11 cellular contexts compared by ENCODE assay signal in genomic region chr16:89431158-89431584, GRCh38. TPM values are rescaled to one million over a fixed set of nuclear protein-coding genes. Genes with fewer than 3 reads are reported as not detected.
DNase-seq lines count a peak whose midpoint lies in the region; ATAC-seq and TF ChIP-seq lines count a peak whose summit lies in the region.
"Had no signal": no experiment of that assay in that cellular context is flagged by ENCODE, and none has a peak within 500 bp of the region (broad histone marks: within the 10 kb centered on the region; RNA-seq: fewer than 3 reads in every experiment).

No MANE protein-coding gene starts in this region.

- H2BK5ac ChIP-seq in trophoblast cell (ENCODE audit: low read depth, low read length, poor library complexity), result no peak overlapping the region

- H3K27ac ChIP-seq in PC-3 (ENCODE audit: low read length) (no peak overlapping the region), trophoblast cell (ENCODE audit: low read depth, low read length) (no peak overlapping the region)
- H3K27ac ChIP-seq: HL-60 had no signal

- ATAC-seq in PC-3 (peak; percentile 64), HG03520 (IDR thresholded peaks at IDR 0.05; ENCODE audit: unreplicated experiment) (no peak), GM18519 (IDR thresholded peaks at IDR 0.05; ENCODE audit: low FRiP score, unreplicated experiment) (no peak)

- H3K14ac ChIP-seq in trophoblast cell (ENCODE audit: low read length), result no peak overlapping the region

- no peak overlapping the region for H2BK120ac ChIP-seq in trophoblast cell (ENCODE audit: insufficient read depth, low read length, poor library complexity)

- H3K27me3 Mint-ChIP-seq in mesothelial cell of epicardium (ENCODE audit: low read depth), result no peaks in the 10 kb centered on the region
- H3K27me3 Mint-ChIP-seq: natural killer cell treated with Interleukin-12 subunit alpha and Interleukin-12 subunit beta and Interleukin-15 and Interleukin-18, amount 100 ng/mL, for 72 hours had no signal

- H3K79me2 ChIP-seq in PC-3 (ENCODE audit: low read length) (peaks cover 85% of the 10 kb centered on the region), trophoblast cell (ENCODE audit: control insufficient read depth, insufficient read depth, low read length, poor library complexity) (peaks cover 31% of the 10 kb centered on the region)

- H3K27ac Mint-ChIP-seq in mesothelial cell of epicardium, result no peak overlapping the region
- H3K27ac Mint-ChIP-seq: natural killer cell treated with Interleukin-12 subunit alpha and Interleukin-12 subunit beta and Interleukin-15 and Interleukin-18, amount 100 ng/mL, for 72 hours had no signal

- H4K20me1 ChIP-seq in PC-3 (ENCODE audit: low read length), result peaks cover 53% of the 10 kb centered on the region

- peak overlapping the region; percentile 38 for H3K4ac ChIP-seq in trophoblast cell (ENCODE audit: low read depth, low read length)

- H3K18ac ChIP-seq in trophoblast cell (ENCODE audit: low read length), result no peak overlapping the region

- H3K4me1 ChIP-seq in PC-3 (ENCODE audit: insufficient read depth, low read length) (no peaks in the 10 kb centered on the region), trophoblast cell (ENCODE audit: control insufficient read depth in 1 of 2, insufficient read depth in 2 of 2, low read length in 2 of 2) (peaks cover 3 to 6% of the 10 kb centered on the region in 2 experiments)

- H3K9me3 Mint-ChIP-seq in mesothelial cell of epicardium, result no peaks in the 10 kb centered on the region
- H3K9me3 Mint-ChIP-seq: natural killer cell treated with Interleukin-12 subunit alpha and Interleukin-12 subunit beta and Interleukin-15 and Interleukin-18, amount 100 ng/mL, for 72 hours had no signal

- no peak overlapping the region for H3K23ac ChIP-seq in trophoblast cell (ENCODE audit: low read length)

- H3F3A ChIP-seq in PC-3 (ENCODE audit: low read length, unreplicated experiment), result no peaks in the 10 kb centered on the region

- no peak overlapping the region for H4K12ac ChIP-seq in trophoblast cell (ENCODE audit: low read depth, low read length)

- H4K8ac ChIP-seq in trophoblast cell (ENCODE audit: low read depth, low read length), result no peak overlapping the region

- TF ChIP-seq CTCF in PC-3 (conservative IDR thresholded peaks at IDR 0.05; ENCODE audit: low read depth, low read length), result no peak
- TF ChIP-seq CTCF in fibroblast of the aortic adventitia (IDR thresholded peaks at IDR 0.05; ENCODE audit: insufficient read depth, low read length), result no peak
- TF ChIP-seq CTCF in mesothelial cell of epicardium (IDR thresholded peaks at IDR 0.05; ENCODE audit: unreplicated experiment), result no peak

- H3K9me3 ChIP-seq in PC-3 (ENCODE audit: low read length) (no peaks in the 10 kb centered on the region), trophoblast cell (ENCODE audit: insufficient read depth, low read depth, low read length) (no peaks in the 10 kb centered on the region)

- H3K9ac ChIP-seq in PC-3 (ENCODE audit: low read length), result no peak overlapping the region
- H3K9ac ChIP-seq in trophoblast cell (ENCODE audit: low read length), result no peak overlapping the region

- no TSS peak for BruUV-seq in PC-3 (replicated peaks; lab: Mats Ljungman, UMichigan)

- H2BK12ac ChIP-seq in trophoblast cell (ENCODE audit: low read length), result no peak overlapping the region

- no CpG with 5 or more reads among the region's 12 CpGs for WGBS in trophoblast cell (ENCODE audit: extremely low coverage, insufficient coverage, insufficient read length)

- intact Hi-C loops in PC-3 (cut with micrococcal nuclease), result loop anchor here (10.0 kb wide), 1 partner anchor 54 kb away; no protein-coding TSS in a partner anchor

- H3K4me1 Mint-ChIP-seq in mesothelial cell of epicardium, result peaks cover 7% of the 10 kb centered on the region

- H3K4me2 ChIP-seq in PC-3 (ENCODE audit: low read length) (no peak overlapping the region), trophoblast cell (ENCODE audit: low read length) (no peak overlapping the region)

- peaks cover 3% of the 10 kb centered on the region for H3K36me3 Mint-ChIP-seq in mesothelial cell of epicardium

- no peaks in the 10 kb centered on the region for H3K27me3 ChIP-seq in PC-3 (ENCODE audit: low read length)
- no peaks in the 10 kb centered on the region for H3K27me3 ChIP-seq in trophoblast cell (ENCODE audit: insufficient read depth, low read length)

- H2AFZ ChIP-seq in PC-3 (ENCODE audit: low read length), result no peak overlapping the region
- no peak overlapping the region for H2AFZ ChIP-seq in trophoblast cell (ENCODE audit: insufficient read depth, low read length, poor library complexity)

- DNase-seq in DMS79 (lab: John Stamatoyannopoulos, UW), result peak; percentile 25
- DNase-seq in PC-3, result no peak
- peak; percentile 78 for DNase-seq in fibroblast of the aortic adventitia (ENCODE audit: low read depth)
- peak in 1 of 2 donors; percentile 14 for DNase-seq in trophoblast cell
- DNase-seq in HuH-7 (ENCODE audit: low spot score), result no peak
- no peak for DNase-seq in mesothelial cell of epicardium (ENCODE audit: low spot score in 2 of 2, unreplicated experiment in 2 of 2)
- DNase-seq: activated gamma-delta T cell treated with Interleukin-2 at 50 U/mL for 16 hours had no signal

- H4K91ac ChIP-seq in trophoblast cell (ENCODE audit: low read depth, low read length), result no peak overlapping the region

- no peak overlapping the region for H3K4me3 ChIP-seq in PC-3 (ENCODE audit: low read length)
- H3K4me3 ChIP-seq in fibroblast of the aortic adventitia (ENCODE audit: low read depth, low read length), result no peak overlapping the region
- H3K4me3 ChIP-seq in trophoblast cell (ENCODE audit: low read depth, low read length), result no peak overlapping the region

- H3K36me3 ChIP-seq in PC-3 (ENCODE audit: low read depth, low read length), result no peaks in the 10 kb centered on the region; the same call in 1 of the 2 replicates
- H3K36me3 ChIP-seq in trophoblast cell (ENCODE audit: control insufficient read depth in 1 of 2, insufficient read depth in 2 of 2, low read length in 2 of 2), result peaks cover 3% of the 10 kb centered on the region in 2 experiments

- H3K4me3 Mint-ChIP-seq in mesothelial cell of epicardium, result no peak overlapping the region
- H3K4me3 Mint-ChIP-seq: natural killer cell treated with Interleukin-12 subunit alpha and Interleukin-12 subunit beta and Interleukin-15 and Interleukin-18, amount 100 ng/mL, for 72 hours had no signal

- POLR2A ChIA-PET in PC-3 (lab: Charles Lee; ENCODE audit: unreplicated experiment), result no interaction called here

- H2AK5ac ChIP-seq in trophoblast cell (ENCODE audit: low read length), result no peak overlapping the region

- H3K9me2 ChIP-seq in PC-3 (replicated peaks; ENCODE audit: low read length), result no peaks in the 10 kb centered on the region

- no peaks in the 10 kb centered on the region for H3K79me1 ChIP-seq in trophoblast cell (ENCODE audit: low read length)

- CTCF ChIA-PET in PC-3 (lab: Charles Lee), result no interaction called here

RNA-seq across cellular contexts. Expression of gene ANKRD11, which starts 59.2 kb away (rescaled TPM):
- total RNA-seq in PC-3 (2014; rRNA removed), result 65.0 and 92.6 TPM in 2 replicates
- 66.4 and 78.9 TPM in 2 replicates for total RNA-seq in fibroblast of the aortic adventitia (ENCODE audit: low replicate concordance)
- 101 and 102 TPM in 2 replicates for polyA plus RNA-seq in trophoblast cell (2013)
- total RNA-seq in mesothelial cell of epicardium, result 230 to 247 TPM (median 233 TPM) in 3 replicates

Comparison
In these comparisons a context has a peak if more than half of its experiments do, and no peak if none do; other contexts are left out.
1. DNase-seq: peak in DMS79 (single experiment) and fibroblast of the aortic adventitia (single experiment); none in PC-3 (single experiment), HuH-7 (single experiment) and mesothelial cell of epicardium (0 of 2).